1 cellular context compared by ENCODE assay signal in genomic region chr9:128051932-128052734, GRCh38.
TF ChIP-seq lines count a peak whose summit lies in the region.

No MANE protein-coding gene starts in this region.

TF ChIP-seq in HCT116, 20 proteins besides CTCF, POLR2A, EP300 and RAD21:
- TF ChIP-seq JUND (IDR thresholded peaks at IDR 0.05) (peak; percentile 98), SIN3A (IDR thresholded peaks at IDR 0.05; ENCODE audit: low read depth) (peak; percentile 88), TCF7L2 (IDR thresholded peaks at IDR 0.05; ENCODE audit: borderline replicate concordance, extremely low read depth, insufficient read depth, insufficient read length) (peak; percentile 95), FOSL1 (IDR thresholded peaks at IDR 0.05; ENCODE audit: low read depth) (peak; percentile 97), REST (IDR thresholded peaks at IDR 0.05; ENCODE audit: low read depth) (no peak), ZFX (IDR thresholded peaks at IDR 0.05) (peak; percentile 4; the same call in 1 of the 2 replicates), EZH2 (IDR thresholded peaks at IDR 0.05) (no peak), EZH2phosphoT487 (IDR thresholded peaks at IDR 0.05; ENCODE audit: borderline replicate concordance) (no peak), SRF (IDR thresholded peaks at IDR 0.05; ENCODE audit: low read depth) (peak; percentile 82), CBX3 (IDR thresholded peaks at IDR 0.05; ENCODE audit: low read depth) (peak; percentile 93), POLR2AphosphoS5 (IDR thresholded peaks at IDR 0.05; ENCODE audit: low read depth, low read length) (peak; percentile 70), YY1 (IDR thresholded peaks at IDR 0.05; ENCODE audit: extremely low read depth, insufficient replicate concordance, low read depth, low read length) (peak; percentile 67), ELF1 (IDR thresholded peaks at IDR 0.05; ENCODE audit: borderline replicate concordance, low read depth) (no peak), SP1 (IDR thresholded peaks at IDR 0.05; ENCODE audit: low read depth) (peak; percentile 92), ZBTB33 (IDR thresholded peaks at IDR 0.05; ENCODE audit: extremely low read depth, insufficient replicate concordance, low read length) (no peak), ZNF274 (IDR thresholded peaks at IDR 0.05; ENCODE audit: low read depth, low read length) (no peak), MAX (IDR thresholded peaks at IDR 0.05) (peak; percentile 91), CEBPB (IDR thresholded peaks at IDR 0.05; ENCODE audit: low read depth) (peak; percentile 71)
